Comparison of ENCODE assay signal across 17 cellular contexts in genomic region chr2:45713591-45713990, GRCh38.
DNase-seq lines count a peak whose midpoint lies in the region; ATAC-seq and TF ChIP-seq lines count a peak whose summit lies in the region.
"Had no signal": no experiment of that assay in that cellular context is flagged by ENCODE, and none has a peak within 500 bp of the region (broad histone marks: within the 10 kb centered on the region; RNA-seq: fewer than 3 reads in every experiment).

No MANE protein-coding gene starts in this region.

- ATAC-seq in GM19351 (IDR thresholded peaks at IDR 0.05; ENCODE audit: unreplicated experiment) (peak; percentile 60), GM21786 (IDR thresholded peaks at IDR 0.05; ENCODE audit: unreplicated experiment) (peak; percentile 49), HG03565 (IDR thresholded peaks at IDR 0.05; ENCODE audit: unreplicated experiment) (peak; percentile 48), upper lobe of right lung (no peak), HG02623 (IDR thresholded peaks at IDR 0.05; ENCODE audit: unreplicated experiment) (no peak)
- peak; percentile 76 to 78 for ATAC-seq in stimulated activated naive B cell treated with anti-CD40 and anti-IgM and Interleukin-4, amounts not matched to agents 10 μg/mL and 1 μg/mL and 100 μg/mL, for 72 hours (replicated peaks)
- ATAC-seq: HCT116 had no signal

- H3K36me3 ChIP-seq in upper lobe of right lung, result no peaks in the 10 kb centered on the region

- intact Hi-C loops in upper lobe of right lung (cut with DNase I), result no loop called here

- no peak for TF ChIP-seq CTCF in upper lobe of right lung (IDR thresholded peaks at IDR 0.05)

- H3K36me3 Mint-ChIP-seq in stimulated activated naive B cell treated with anti-CD40 and anti-IgM and Interleukin-4, amounts not matched to agents 10 μg/mL and 1 μg/mL and 100 μg/mL, for 72 hours, result peaks cover 15 to 37% of the 10 kb centered on the region in 2 donors

- no peaks in the 10 kb centered on the region for H3K9me3 ChIP-seq in upper lobe of right lung

- peaks cover 44 to 75% of the 10 kb centered on the region in 2 donors for H3K4me1 Mint-ChIP-seq in stimulated activated naive B cell treated with anti-CD40 and anti-IgM and Interleukin-4, amounts not matched to agents 10 μg/mL and 1 μg/mL and 100 μg/mL, for 72 hours

- peaks cover 5 to 7% of the 10 kb centered on the region in 2 donors for H3K9me3 Mint-ChIP-seq in stimulated activated naive B cell treated with anti-CD40 and anti-IgM and Interleukin-4, amounts not matched to agents 10 μg/mL and 1 μg/mL and 100 μg/mL, for 72 hours

- no peak for DNase-seq in stimulated activated naive B cell treated with anti-CD40 and anti-IgM and Interleukin-4, amounts not matched to agents 10 μg/mL and 1 μg/mL and 100 μg/mL, for 72 hours
- DNase-seq in upper lobe of right lung (no peak), islet precursor cell (no peak)
- DNase-seq: DND-41; GOT3; NCI-H1092 treated with DMSO at 0.1 percent for 48 hours; NCI-H2081 treated with DMSO at 0.1 percent for 48 hours; NCI-H446 treated with DMSO at 0.1 percent for 48 hours; NK-92 treated with Interleukin-12 subunit alpha and Interleukin-12 subunit beta, amount 100 ng/mL, for 24 hours; SHP77 had no signal

- no peak overlapping the region for H3K4me3 Mint-ChIP-seq in stimulated activated naive B cell treated with anti-CD40 and anti-IgM and Interleukin-4, amounts not matched to agents 10 μg/mL and 1 μg/mL and 100 μg/mL, for 72 hours

- no peaks in the 10 kb centered on the region for H3K27me3 ChIP-seq in upper lobe of right lung

- no peak overlapping the region for H3K4me3 ChIP-seq in upper lobe of right lung
- H3K4me3 ChIP-seq: SK-N-MC had no signal

- H3K4me1 ChIP-seq in upper lobe of right lung, result no peaks in the 10 kb centered on the region

- no peaks in the 10 kb centered on the region for H3K27me3 Mint-ChIP-seq in stimulated activated naive B cell treated with anti-CD40 and anti-IgM and Interleukin-4, amounts not matched to agents 10 μg/mL and 1 μg/mL and 100 μg/mL, for 72 hours

- no peak overlapping the region for H3K27ac ChIP-seq in upper lobe of right lung
- H3K27ac ChIP-seq: C4-2B, SK-N-MC had no signal

- H3K27ac Mint-ChIP-seq in stimulated activated naive B cell treated with anti-CD40 and anti-IgM and Interleukin-4, amounts not matched to agents 10 μg/mL and 1 μg/mL and 100 μg/mL, for 72 hours, result no peak overlapping the region

Comparison
In these comparisons a context has a peak if more than half of its experiments do, and no peak if none do; other contexts are left out.
1. ATAC-seq: peak in GM19351 (single experiment), GM21786 (single experiment), HG03565 (single experiment) and stimulated activated naive B cell treated with anti-CD40 and anti-IgM and Interleukin-4, amounts not matched to agents 10 μg/mL and 1 μg/mL and 100 μg/mL, for 72 hours (2 of 2); none in upper lobe of right lung (single experiment) and HG02623 (single experiment).